Comparison of ENCODE assay signal across 1 cellular context in genomic region chr22:50146440-50147228, GRCh38.
A peak's percentile ranks its signal among the peaks of the same experiment; 100 is the strongest.
TF ChIP-seq lines count a peak whose summit lies in the region.

No MANE protein-coding gene starts in this region.

TF ChIP-seq in HepG2, 621 proteins besides CTCF, POLR2A, EP300 and RAD21 (continued from another document and continues in another):
- TF ChIP-seq, protein P1, sequence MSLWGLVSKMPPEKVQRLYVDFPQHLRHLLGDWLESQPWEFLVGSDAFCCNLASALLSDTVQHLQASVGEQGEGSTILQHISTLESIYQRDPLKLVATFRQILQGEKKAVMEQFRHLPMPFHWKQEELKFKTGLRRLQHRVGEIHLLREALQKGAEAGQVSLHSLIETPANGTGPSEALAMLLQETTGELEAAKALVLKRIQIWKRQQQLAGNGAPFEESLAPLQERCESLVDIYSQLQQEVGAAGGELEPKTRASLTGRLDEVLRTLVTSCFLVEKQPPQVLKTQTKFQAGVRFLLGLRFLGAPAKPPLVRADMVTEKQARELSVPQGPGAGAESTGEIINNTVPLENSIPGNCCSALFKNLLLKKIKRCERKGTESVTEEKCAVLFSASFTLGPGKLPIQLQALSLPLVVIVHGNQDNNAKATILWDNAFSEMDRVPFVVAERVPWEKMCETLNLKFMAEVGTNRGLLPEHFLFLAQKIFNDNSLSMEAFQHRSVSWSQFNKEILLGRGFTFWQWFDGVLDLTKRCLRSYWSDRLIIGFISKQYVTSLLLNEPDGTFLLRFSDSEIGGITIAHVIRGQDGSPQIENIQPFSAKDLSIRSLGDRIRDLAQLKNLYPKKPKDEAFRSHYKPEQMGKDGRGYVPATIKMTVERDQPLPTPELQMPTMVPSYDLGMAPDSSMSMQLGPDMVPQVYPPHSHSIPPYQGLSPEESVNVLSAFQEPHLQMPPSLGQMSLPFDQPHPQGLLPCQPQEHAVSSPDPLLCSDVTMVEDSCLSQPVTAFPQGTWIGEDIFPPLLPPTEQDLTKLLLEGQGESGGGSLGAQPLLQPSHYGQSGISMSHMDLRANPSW (CRISPR knock-in tag; IDR thresholded peaks at IDR 0.05; ENCODE audit: borderline replicate concordance) = no peak
- TF ChIP-seq, protein P2, sequence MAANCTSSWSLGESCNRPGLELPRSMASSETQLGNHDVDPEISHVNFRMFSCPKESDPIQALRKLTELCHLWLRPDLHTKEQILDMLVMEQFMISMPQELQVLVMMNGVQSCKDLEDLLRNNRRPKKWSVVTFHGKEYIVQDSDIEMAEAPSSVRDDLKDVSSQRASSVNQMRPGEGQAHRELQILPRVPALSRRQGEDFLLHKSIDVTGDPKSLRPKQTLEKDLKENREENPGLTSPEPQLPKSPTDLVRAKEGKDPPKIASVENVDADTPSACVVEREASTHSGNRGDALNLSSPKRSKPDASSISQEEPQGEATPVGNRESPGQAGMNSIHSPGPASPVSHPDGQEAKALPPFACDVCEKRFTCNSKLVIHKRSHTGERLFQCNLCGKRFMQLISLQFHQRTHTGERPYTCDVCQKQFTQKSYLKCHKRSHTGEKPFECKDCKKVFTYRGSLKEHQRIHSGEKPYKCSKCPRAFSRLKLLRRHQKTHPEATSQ (CRISPR knock-in tag; IDR thresholded peaks at IDR 0.05; ENCODE audit: borderline replicate concordance) = no peak
- TF ChIP-seq ZNF10 (CRISPR knock-in tag; IDR thresholded peaks at IDR 0.05; ENCODE audit: borderline replicate concordance, low read depth) (no peak), ZNF282 (IDR thresholded peaks at IDR 0.05; ENCODE audit: partially characterized antibody) (no peak), XBP1 (CRISPR knock-in tag; IDR thresholded peaks at IDR 0.05) (no peak), MED1 (CRISPR knock-in tag; IDR thresholded peaks at IDR 0.05) (no peak; the same call in 1 of the 2 replicates), TFE3 (CRISPR knock-in tag; IDR thresholded peaks at IDR 0.05) (no peak), ATM (IDR thresholded peaks at IDR 0.05; ENCODE audit: borderline replicate concordance) (no peak), FOXO4 (CRISPR knock-in tag; conservative IDR thresholded peaks at IDR 0.05) (no peak), ZBTB7B (CRISPR knock-in tag; IDR thresholded peaks at IDR 0.05) (peak; percentile 83), PHF5A (CRISPR knock-in tag; IDR thresholded peaks at IDR 0.05; ENCODE audit: low read depth, unreplicated experiment) (no peak), NFE2 (CRISPR knock-in tag; IDR thresholded peaks at IDR 0.05) (no peak), ZNF263 (CRISPR knock-in tag; IDR thresholded peaks at IDR 0.05) (peak; percentile 66; the same call in 1 of the 2 replicates), SUZ12 (IDR thresholded peaks at IDR 0.05; ENCODE audit: low read depth, low read length) (no peak), ZSCAN25 (CRISPR knock-in tag; IDR thresholded peaks at IDR 0.05) (no peak), ZNF687 (CRISPR knock-in tag; IDR thresholded peaks at IDR 0.05) (peak; percentile 76), RORA (CRISPR knock-in tag; IDR thresholded peaks at IDR 0.05) (no peak), KMT2A (CRISPR knock-in tag; IDR thresholded peaks at IDR 0.05) (no peak), REL (CRISPR knock-in tag; conservative IDR thresholded peaks at IDR 0.05) (no peak), NFATC3 (CRISPR knock-in tag; IDR thresholded peaks at IDR 0.05) (no peak), PREB (CRISPR knock-in tag; IDR thresholded peaks at IDR 0.05) (no peak), ZNF609 (CRISPR knock-in tag; IDR thresholded peaks at IDR 0.05; ENCODE audit: borderline replicate concordance) (no peak; the same call in 1 of the 2 replicates), SMARCC2 (IDR thresholded peaks at IDR 0.05) (no peak), ZNF510 (CRISPR knock-in tag; IDR thresholded peaks at IDR 0.05; ENCODE audit: low read depth) (no peak), ASH2L (IDR thresholded peaks at IDR 0.05; ENCODE audit: insufficient read length, low read depth, low read length) (no peak), KMT2B (CRISPR knock-in tag; IDR thresholded peaks at IDR 0.05) (no peak), HNF4G (IDR thresholded peaks at IDR 0.05; ENCODE audit: borderline replicate concordance, low read depth, low read length) (peak; percentile 97), HNF4G (CRISPR knock-in tag; IDR thresholded peaks at IDR 0.05; ENCODE audit: borderline replicate concordance, low read depth) (peak; percentile 81)
- TF ChIP-seq, protein P3, sequence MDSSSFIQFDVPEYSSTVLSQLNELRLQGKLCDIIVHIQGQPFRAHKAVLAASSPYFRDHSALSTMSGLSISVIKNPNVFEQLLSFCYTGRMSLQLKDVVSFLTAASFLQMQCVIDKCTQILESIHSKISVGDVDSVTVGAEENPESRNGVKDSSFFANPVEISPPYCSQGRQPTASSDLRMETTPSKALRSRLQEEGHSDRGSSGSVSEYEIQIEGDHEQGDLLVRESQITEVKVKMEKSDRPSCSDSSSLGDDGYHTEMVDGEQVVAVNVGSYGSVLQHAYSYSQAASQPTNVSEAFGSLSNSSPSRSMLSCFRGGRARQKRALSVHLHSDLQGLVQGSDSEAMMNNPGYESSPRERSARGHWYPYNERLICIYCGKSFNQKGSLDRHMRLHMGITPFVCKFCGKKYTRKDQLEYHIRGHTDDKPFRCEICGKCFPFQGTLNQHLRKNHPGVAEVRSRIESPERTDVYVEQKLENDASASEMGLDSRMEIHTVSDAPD (CRISPR knock-in tag; IDR thresholded peaks at IDR 0.05) = no peak
- TF ChIP-seq, protein P4, sequence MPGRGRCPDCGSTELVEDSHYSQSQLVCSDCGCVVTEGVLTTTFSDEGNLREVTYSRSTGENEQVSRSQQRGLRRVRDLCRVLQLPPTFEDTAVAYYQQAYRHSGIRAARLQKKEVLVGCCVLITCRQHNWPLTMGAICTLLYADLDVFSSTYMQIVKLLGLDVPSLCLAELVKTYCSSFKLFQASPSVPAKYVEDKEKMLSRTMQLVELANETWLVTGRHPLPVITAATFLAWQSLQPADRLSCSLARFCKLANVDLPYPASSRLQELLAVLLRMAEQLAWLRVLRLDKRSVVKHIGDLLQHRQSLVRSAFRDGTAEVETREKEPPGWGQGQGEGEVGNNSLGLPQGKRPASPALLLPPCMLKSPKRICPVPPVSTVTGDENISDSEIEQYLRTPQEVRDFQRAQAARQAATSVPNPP (CRISPR knock-in tag; IDR thresholded peaks at IDR 0.05) = no peak
- TF ChIP-seq, protein P5, sequence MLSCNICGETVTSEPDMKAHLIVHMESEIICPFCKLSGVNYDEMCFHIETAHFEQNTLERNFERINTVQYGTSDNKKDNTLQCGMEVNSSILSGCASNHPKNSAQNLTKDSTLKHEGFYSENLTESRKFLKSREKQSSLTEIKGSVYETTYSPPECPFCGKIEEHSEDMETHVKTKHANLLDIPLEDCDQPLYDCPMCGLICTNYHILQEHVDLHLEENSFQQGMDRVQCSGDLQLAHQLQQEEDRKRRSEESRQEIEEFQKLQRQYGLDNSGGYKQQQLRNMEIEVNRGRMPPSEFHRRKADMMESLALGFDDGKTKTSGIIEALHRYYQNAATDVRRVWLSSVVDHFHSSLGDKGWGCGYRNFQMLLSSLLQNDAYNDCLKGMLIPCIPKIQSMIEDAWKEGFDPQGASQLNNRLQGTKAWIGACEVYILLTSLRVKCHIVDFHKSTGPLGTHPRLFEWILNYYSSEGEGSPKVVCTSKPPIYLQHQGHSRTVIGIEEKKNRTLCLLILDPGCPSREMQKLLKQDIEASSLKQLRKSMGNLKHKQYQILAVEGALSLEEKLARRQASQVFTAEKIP (CRISPR knock-in tag; IDR thresholded peaks at IDR 0.05; ENCODE audit: borderline replicate concordance) = no peak
